ENCODE assay signal across 2 cellular contexts in genomic region chr9:131278421-131279111, GRCh38.
TF ChIP-seq lines count a peak whose summit lies in the region.

No MANE protein-coding gene starts in this region.

TF ChIP-seq in HCT116, 20 proteins besides CTCF, POLR2A, EP300 and RAD21:
- no peak for TF ChIP-seq SP1 (IDR thresholded peaks at IDR 0.05; ENCODE audit: low read depth)
- no peak for TF ChIP-seq ATF3 (IDR thresholded peaks at IDR 0.05)
- TF ChIP-seq, protein P1, sequence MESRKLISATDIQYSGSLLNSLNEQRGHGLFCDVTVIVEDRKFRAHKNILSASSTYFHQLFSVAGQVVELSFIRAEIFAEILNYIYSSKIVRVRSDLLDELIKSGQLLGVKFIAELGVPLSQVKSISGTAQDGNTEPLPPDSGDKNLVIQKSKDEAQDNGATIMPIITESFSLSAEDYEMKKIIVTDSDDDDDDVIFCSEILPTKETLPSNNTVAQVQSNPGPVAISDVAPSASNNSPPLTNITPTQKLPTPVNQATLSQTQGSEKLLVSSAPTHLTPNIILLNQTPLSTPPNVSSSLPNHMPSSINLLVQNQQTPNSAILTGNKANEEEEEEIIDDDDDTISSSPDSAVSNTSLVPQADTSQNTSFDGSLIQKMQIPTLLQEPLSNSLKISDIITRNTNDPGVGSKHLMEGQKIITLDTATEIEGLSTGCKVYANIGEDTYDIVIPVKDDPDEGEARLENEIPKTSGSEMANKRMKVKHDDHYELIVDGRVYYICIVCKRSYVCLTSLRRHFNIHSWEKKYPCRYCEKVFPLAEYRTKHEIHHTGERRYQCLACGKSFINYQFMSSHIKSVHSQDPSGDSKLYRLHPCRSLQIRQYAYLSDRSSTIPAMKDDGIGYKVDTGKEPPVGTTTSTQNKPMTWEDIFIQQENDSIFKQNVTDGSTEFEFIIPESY (IDR thresholded peaks at IDR 0.05; ENCODE audit: extremely low read depth, insufficient replicate concordance, low read length) = no peak
- no peak for TF ChIP-seq SIN3A (IDR thresholded peaks at IDR 0.05; ENCODE audit: low read depth)
- no peak for TF ChIP-seq JUND (IDR thresholded peaks at IDR 0.05)
- no peak for TF ChIP-seq ZFX (IDR thresholded peaks at IDR 0.05)
- no peak for TF ChIP-seq SRF (IDR thresholded peaks at IDR 0.05; ENCODE audit: low read depth)
- TF ChIP-seq CEBPB (IDR thresholded peaks at IDR 0.05; ENCODE audit: low read depth) = no peak
- no peak for TF ChIP-seq EZH2phosphoT487 (IDR thresholded peaks at IDR 0.05; ENCODE audit: borderline replicate concordance)
- TF ChIP-seq, protein P2, sequence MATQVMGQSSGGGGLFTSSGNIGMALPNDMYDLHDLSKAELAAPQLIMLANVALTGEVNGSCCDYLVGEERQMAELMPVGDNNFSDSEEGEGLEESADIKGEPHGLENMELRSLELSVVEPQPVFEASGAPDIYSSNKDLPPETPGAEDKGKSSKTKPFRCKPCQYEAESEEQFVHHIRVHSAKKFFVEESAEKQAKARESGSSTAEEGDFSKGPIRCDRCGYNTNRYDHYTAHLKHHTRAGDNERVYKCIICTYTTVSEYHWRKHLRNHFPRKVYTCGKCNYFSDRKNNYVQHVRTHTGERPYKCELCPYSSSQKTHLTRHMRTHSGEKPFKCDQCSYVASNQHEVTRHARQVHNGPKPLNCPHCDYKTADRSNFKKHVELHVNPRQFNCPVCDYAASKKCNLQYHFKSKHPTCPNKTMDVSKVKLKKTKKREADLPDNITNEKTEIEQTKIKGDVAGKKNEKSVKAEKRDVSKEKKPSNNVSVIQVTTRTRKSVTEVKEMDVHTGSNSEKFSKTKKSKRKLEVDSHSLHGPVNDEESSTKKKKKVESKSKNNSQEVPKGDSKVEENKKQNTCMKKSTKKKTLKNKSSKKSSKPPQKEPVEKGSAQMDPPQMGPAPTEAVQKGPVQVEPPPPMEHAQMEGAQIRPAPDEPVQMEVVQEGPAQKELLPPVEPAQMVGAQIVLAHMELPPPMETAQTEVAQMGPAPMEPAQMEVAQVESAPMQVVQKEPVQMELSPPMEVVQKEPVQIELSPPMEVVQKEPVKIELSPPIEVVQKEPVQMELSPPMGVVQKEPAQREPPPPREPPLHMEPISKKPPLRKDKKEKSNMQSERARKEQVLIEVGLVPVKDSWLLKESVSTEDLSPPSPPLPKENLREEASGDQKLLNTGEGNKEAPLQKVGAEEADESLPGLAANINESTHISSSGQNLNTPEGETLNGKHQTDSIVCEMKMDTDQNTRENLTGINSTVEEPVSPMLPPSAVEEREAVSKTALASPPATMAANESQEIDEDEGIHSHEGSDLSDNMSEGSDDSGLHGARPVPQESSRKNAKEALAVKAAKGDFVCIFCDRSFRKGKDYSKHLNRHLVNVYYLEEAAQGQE (IDR thresholded peaks at IDR 0.05; ENCODE audit: low read depth) = no peak
- TF ChIP-seq FOSL1 (IDR thresholded peaks at IDR 0.05; ENCODE audit: low read depth) = no peak
- TF ChIP-seq POLR2AphosphoS5 (IDR thresholded peaks at IDR 0.05; ENCODE audit: low read depth, low read length) = no peak
- no peak for TF ChIP-seq CBX3 (IDR thresholded peaks at IDR 0.05; ENCODE audit: low read depth)
- no peak for TF ChIP-seq TCF7L2 (IDR thresholded peaks at IDR 0.05; ENCODE audit: borderline replicate concordance, extremely low read depth, insufficient read depth, insufficient read length)
- TF ChIP-seq YY1 (IDR thresholded peaks at IDR 0.05; ENCODE audit: extremely low read depth, insufficient replicate concordance, low read depth, low read length) = no peak
- no peak for TF ChIP-seq ZNF274 (IDR thresholded peaks at IDR 0.05; ENCODE audit: low read depth, low read length)

TF ChIP-seq in H1, 55 proteins besides CTCF, POLR2A, EP300 and RAD21:
- no peak for TF ChIP-seq SIRT6 (IDR thresholded peaks at IDR 0.05; ENCODE audit: low read length)
- TF ChIP-seq RFX5 (IDR thresholded peaks at IDR 0.05; ENCODE audit: borderline replicate concordance, low read depth, low read length) = no peak
- TF ChIP-seq ASH2L (IDR thresholded peaks at IDR 0.05; ENCODE audit: low read length) = no peak
